31 cellular contexts compared by ENCODE assay signal in the genomic region with DNA sequence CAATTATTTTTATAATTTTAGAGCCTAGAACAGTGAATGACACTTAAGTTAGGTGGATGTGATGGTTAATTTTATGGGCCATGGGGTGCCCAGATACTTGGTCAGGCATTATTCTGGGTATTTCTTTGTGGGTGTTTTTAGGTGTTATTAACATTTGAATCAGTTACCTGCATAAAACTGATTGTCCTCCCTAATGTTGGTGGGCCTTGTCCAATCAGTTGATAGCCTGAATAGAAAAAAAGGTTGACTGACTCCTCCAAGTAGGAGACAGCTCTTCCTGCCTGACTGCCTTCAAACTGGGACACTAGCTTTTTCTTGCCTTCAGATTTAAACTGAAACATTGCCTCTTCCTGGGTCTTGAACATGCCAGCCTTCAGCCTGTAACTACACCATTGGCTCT.
DNase-seq lines count a peak whose midpoint lies in the region; ATAC-seq, FAIRE-seq and TF ChIP-seq lines count a peak whose summit lies in the region.
"Had no signal": no experiment of that assay in that cellular context is flagged by ENCODE, and none has a peak within 500 bp of the region (broad histone marks: within the 10 kb centered on the region; RNA-seq: fewer than 3 reads in every experiment).

No MANE protein-coding gene starts in this region.

- no peak for TF ChIP-seq CTCF in HEK293 (tag by site-specific recombination; IDR thresholded peaks at IDR 0.05)
- no peak for TF ChIP-seq CTCF in K562 (IDR thresholded peaks at IDR 0.05 in 2 of 3, conservative IDR thresholded peaks at IDR 0.05 in 1 of 3; ENCODE audit: insufficient read depth in 2 of 3, low read depth in 1 of 3, low read length in 3 of 3)

- no peak for TF ChIP-seq RAD21 in K562 (CRISPR knock-in tag; conservative IDR thresholded peaks at IDR 0.05 in 1 of 2, IDR thresholded peaks at IDR 0.05 in 1 of 2)

- H3K4me3 ChIP-seq in HEK293 (ENCODE audit: low read depth, low read length) = no peak overlapping the region
- no peak overlapping the region for H3K4me3 ChIP-seq in K562
- H3K4me3 ChIP-seq: A549; BLaER1; BLaER1 treated with 17β-estradiol and CSF1 and Interleukin-3, amounts not matched to agents 10 nM and 100 nM had no signal

- H3K4me1 ChIP-seq in HEK293 (ENCODE audit: control insufficient read depth, insufficient read depth, low read length) (no peaks in the 10 kb centered on the region), K562 (replicated peaks in 1 of 2; ENCODE audit: control insufficient read depth in 2 of 2, insufficient read depth in 2 of 2, low read length in 2 of 2) (no peaks in the 10 kb centered on the region)
- H3K4me1 ChIP-seq: A549; BE2C; BLaER1; BLaER1 treated with 17β-estradiol and CSF1 and Interleukin-3, amounts not matched to agents 10 nM and 100 nM; Caco-2 had no signal

- H2AFZ ChIP-seq in K562 (ENCODE audit: low read depth, low read length) = no peak overlapping the region

- no TSS peak for BruUV-seq in K562 (replicated peaks; lab: Mats Ljungman, UMichigan)

- in situ Hi-C loops in K562 (cut with MboI) = no loop called here

- H3K27me3 ChIP-seq in K562 (ENCODE audit: control insufficient read depth in 2 of 2, insufficient read depth in 2 of 2, low read length in 2 of 2) = no peaks in the 10 kb centered on the region
- H3K27me3 ChIP-seq: BE2C; BLaER1; BLaER1 treated with 17β-estradiol and CSF1 and Interleukin-3, amounts not matched to agents 10 nM and 100 nM had no signal

- CTCF ChIA-PET in HEK293 (lab: Yijun Ruan, JAX) = interaction anchor here (0.8 kb wide), 1 partner anchor 13 kb away, joined by 5 read pairs; no protein-coding TSS in a partner anchor
- CTCF ChIA-PET in K562 (lab: Yijun Ruan, JAX; ENCODE audit: low intra/inter-chr PET ratio) = no interaction called here

- H4K20me1 ChIP-seq in K562 (replicated peaks; ENCODE audit: control insufficient read depth, insufficient read depth, low read length) = no peaks in the 10 kb centered on the region
- H4K20me1 ChIP-seq: BLaER1; BLaER1 treated with 17β-estradiol and CSF1 and Interleukin-3, amounts not matched to agents 10 nM and 100 nM had no signal

- DNase-seq in K562 (ENCODE audit: extremely low read depth in 1 of 4, low spot score in 3 of 4) (no peak), left ventricle myocardium superior (no peak), CD1c-positive myeloid dendritic cell (ENCODE audit: extremely low spot score) (no peak)
- DNase-seq: 8988T; ACHN; AML-193; BE2C; C1 segment of cervical spinal cord; Caco-2; Calu3; CD4-positive, alpha-beta memory T cell; CD4-positive, alpha-beta T cell; CD4-positive, CD25-positive, alpha-beta regulatory T cell; CD8-positive, alpha-beta memory T cell; CD8-positive, alpha-beta T cell; COR-L47; DMS 273 treated with DMSO at 0.1 percent for 48 hours; DMS153; DMS53; DMS79; DMS79 treated with DMSO at 0.1 percent for 48 hours; DND-41; EL had no signal

- ATAC-seq in K562 = no peak
- ATAC-seq in left ventricle myocardium superior = no peak
- ATAC-seq: A549; CD8-positive, alpha-beta T cell had no signal

- no peaks in the 10 kb centered on the region for H3K79me2 ChIP-seq in K562 (ENCODE audit: control insufficient read depth, insufficient read depth, low read length)

- H3K9me3 ChIP-seq in HEK293 (ENCODE audit: control insufficient read depth, insufficient read depth, low read depth, low read length) (no peaks in the 10 kb centered on the region), K562 (replicated peaks; ENCODE audit: control insufficient read depth, insufficient read depth, low read depth, low read length) (peaks cover 2% of the 10 kb centered on the region; the same call in 1 of the 2 replicates)
- H3K9me3 ChIP-seq: A549; BE2C; BLaER1; BLaER1 treated with 17β-estradiol and CSF1 and Interleukin-3, amounts not matched to agents 10 nM and 100 nM; Caco-2 had no signal

- no peak for TF ChIP-seq POLR2A in K562 (conservative IDR thresholded peaks at IDR 0.05)

- no peak overlapping the region for H3K4me2 ChIP-seq in K562 (ENCODE audit: insufficient read depth, low read length)
- H3K4me2 ChIP-seq: A549; BLaER1; BLaER1 treated with 17β-estradiol and CSF1 and Interleukin-3, amounts not matched to agents 10 nM and 100 nM had no signal

- no peak for TF ChIP-seq EP300 in K562 (IDR thresholded peaks at IDR 0.05; ENCODE audit: low read length)

- intact Hi-C loops in K562 (cut with micrococcal nuclease) (no loop called here), left ventricle myocardium superior (cut with micrococcal nuclease) (no loop called here)

- H3K9me1 ChIP-seq in K562 (ENCODE audit: control insufficient read depth, insufficient read depth, low read length) = no peaks in the 10 kb centered on the region

- no peak overlapping the region for H3K27ac ChIP-seq in HEK293 (ENCODE audit: extremely low read depth, low read depth, low read length)
- no peak overlapping the region for H3K27ac ChIP-seq in K562 (ENCODE audit: extremely low read depth, low read depth, low read length)
- H3K27ac ChIP-seq: 22Rv1; A549; BLaER1; BLaER1 treated with 17β-estradiol and CSF1 and Interleukin-3, amounts not matched to agents 10 nM and 100 nM; C4-2B had no signal

- no peak for FAIRE-seq in K562 (lab: Jason Lieb, UNC)
- FAIRE-seq: A204.1, A549, D721Med had no signal

- no peaks in the 10 kb centered on the region for H3K36me3 ChIP-seq in HEK293 (ENCODE audit: control insufficient read depth in 2 of 2, insufficient read depth in 1 of 2, low read length in 2 of 2)
- no peaks in the 10 kb centered on the region for H3K36me3 ChIP-seq in K562 (ENCODE audit: control insufficient read depth, insufficient read depth, low read length)
- H3K36me3 ChIP-seq: BE2C; BLaER1; BLaER1 treated with 17β-estradiol and CSF1 and Interleukin-3, amounts not matched to agents 10 nM and 100 nM had no signal

- H3K9ac ChIP-seq in K562 (ENCODE audit: insufficient read depth in 1 of 2, low read depth in 2 of 2, low read length in 2 of 2) = no peak overlapping the region
- H3K9ac ChIP-seq: BLaER1; BLaER1 treated with 17β-estradiol and CSF1 and Interleukin-3, amounts not matched to agents 10 nM and 100 nM had no signal

- POLR2A ChIA-PET in HEK293 (lab: Yijun Ruan, JAX) (no interaction called here), K562 (lab: Yijun Ruan, JAX) (no interaction called here)

TF ChIP-seq in HEK293, 187 proteins besides CTCF, POLR2A, EP300 and RAD21:
- no peak for TF ChIP-seq OVOL3 (tag by site-specific recombination; IDR thresholded peaks at IDR 0.05)
- TF ChIP-seq MYNN (tag by site-specific recombination; IDR thresholded peaks at IDR 0.05; ENCODE audit: borderline replicate concordance) = no peak
- TF ChIP-seq KLF10 (tag by site-specific recombination; IDR thresholded peaks at IDR 0.05) = no peak
- TF ChIP-seq ZNF10 (tag by site-specific recombination; IDR thresholded peaks at IDR 0.05) = peak; percentile 74; the same call in 1 of the 2 replicates

TF ChIP-seq in K562, 482 proteins besides CTCF, POLR2A, EP300 and RAD21:
- TF ChIP-seq ZNF778 (CRISPR knock-in tag; IDR thresholded peaks at IDR 0.05) (no peak), ZC3H11A (IDR thresholded peaks at IDR 0.05; ENCODE audit: low read depth, low read length) (no peak), ZNF134 (CRISPR knock-in tag; conservative IDR thresholded peaks at IDR 0.05) (peak; percentile 63), MEF2A (IDR thresholded peaks at IDR 0.05; ENCODE audit: control insufficient read depth, low read depth, low read length) (no peak), TFAM (CRISPR knock-in tag; conservative IDR thresholded peaks at IDR 0.05) (no peak), PHF8 (IDR thresholded peaks at IDR 0.05; ENCODE audit: borderline replicate concordance, low read length) (no peak), ZNF124 (CRISPR knock-in tag; IDR thresholded peaks at IDR 0.05) (no peak)
- TF ChIP-seq, protein P1, sequence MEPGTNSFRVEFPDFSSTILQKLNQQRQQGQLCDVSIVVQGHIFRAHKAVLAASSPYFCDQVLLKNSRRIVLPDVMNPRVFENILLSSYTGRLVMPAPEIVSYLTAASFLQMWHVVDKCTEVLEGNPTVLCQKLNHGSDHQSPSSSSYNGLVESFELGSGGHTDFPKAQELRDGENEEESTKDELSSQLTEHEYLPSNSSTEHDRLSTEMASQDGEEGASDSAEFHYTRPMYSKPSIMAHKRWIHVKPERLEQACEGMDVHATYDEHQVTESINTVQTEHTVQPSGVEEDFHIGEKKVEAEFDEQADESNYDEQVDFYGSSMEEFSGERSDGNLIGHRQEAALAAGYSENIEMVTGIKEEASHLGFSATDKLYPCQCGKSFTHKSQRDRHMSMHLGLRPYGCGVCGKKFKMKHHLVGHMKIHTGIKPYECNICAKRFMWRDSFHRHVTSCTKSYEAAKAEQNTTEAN (CRISPR knock-in tag; IDR thresholded peaks at IDR 0.05) = no peak
TF ChIP-seq in K562: peak in this region for 1.
